ENCODE assay signal across 23 cellular contexts in genomic region chr2:63582873-63583272, GRCh38.
"Had no signal": no experiment of that assay in that cellular context is flagged by ENCODE, and none has a peak within 500 bp of the region (broad histone marks: within the 10 kb centered on the region; RNA-seq: fewer than 3 reads in every experiment).

No MANE protein-coding gene starts in this region.

- ATAC-seq: esophagus mucosa; heart right ventricle; natural killer cell; pancreas; right cardiac atrium; stimulated activated effector memory CD8-positive, alpha-beta T cell treated with anti-CD3 and anti-CD28 coated beads, Interleukin-12 subunit alpha, Interleukin-12 subunit beta, amount 100 ng/mL, for 72 hours; upper lobe of right lung had no signal

- H3K36me3 Mint-ChIP-seq: natural killer cell; neural progenitor cell; stimulated activated effector memory CD8-positive, alpha-beta T cell treated with anti-CD3 and anti-CD28 coated beads, Interleukin-12 subunit alpha, Interleukin-12 subunit beta, amount 100 ng/mL, for 72 hours had no signal

- H3K27me3 Mint-ChIP-seq: progenitor cell of endocrine pancreas; stimulated activated naive CD8-positive, alpha-beta T cell treated with anti-CD3 and anti-CD28 coated beads, Interleukin-15, Interleukin-2, amounts not matched to agents 100 ng/mL and 50 ng/mL, for 24 hours had no signal

- H3K9ac ChIP-seq: neural progenitor cell had no signal

- H3K4me1 ChIP-seq: testis had no signal

- DNase-seq: cortex of kidney; effector memory CD4-positive, alpha-beta T cell; heart right ventricle; hypothalamus; kidney glomerular epithelial cell; natural killer cell; nucleus accumbens; pancreas; right cardiac atrium; stimulated activated CD4-positive, alpha-beta T cell treated with anti-CD3 and anti-CD28 coated beads, Interleukin-2, amount 100 ng/mL, for 48 hours; stimulated activated CD8-positive, alpha-beta memory T cell treated with anti-CD3 and anti-CD28 coated beads, Interleukin-4, amount 100 ng/mL, for 48 hours; testis; upper lobe of right lung had no signal

- H3K27ac ChIP-seq: neural progenitor cell, pancreas, testis, tibial nerve, upper lobe of right lung, vagina had no signal

- H3K9me3 Mint-ChIP-seq: natural killer cell; neural progenitor cell; stimulated activated effector memory CD8-positive, alpha-beta T cell treated with anti-CD3 and anti-CD28 coated beads, Interleukin-12 subunit alpha, Interleukin-12 subunit beta, amount 100 ng/mL, for 72 hours; stimulated activated naive CD8-positive, alpha-beta T cell treated with anti-CD3 and anti-CD28 coated beads, Interleukin-15, Interleukin-2, amounts not matched to agents 100 ng/mL and 50 ng/mL, for 24 hours had no signal

- H3K4me3 ChIP-seq: heart right ventricle, neural progenitor cell, pancreas, smooth muscle cell, testis, tibial nerve, upper lobe of right lung, vagina had no signal

- H3K27me3 ChIP-seq: heart right ventricle, neural progenitor cell, pancreas, testis, tibial nerve, upper lobe of right lung, vagina had no signal

- H3K27ac Mint-ChIP-seq: natural killer cell; neural progenitor cell; progenitor cell of endocrine pancreas; stimulated activated effector memory CD8-positive, alpha-beta T cell treated with anti-CD3 and anti-CD28 coated beads, Interleukin-12 subunit alpha, Interleukin-12 subunit beta, amount 100 ng/mL, for 72 hours; stimulated activated naive CD8-positive, alpha-beta T cell treated with anti-CD3 and anti-CD28 coated beads, Interleukin-15, Interleukin-2, amounts not matched to agents 100 ng/mL and 50 ng/mL, for 24 hours had no signal

- H3K36me3 ChIP-seq: heart right ventricle, neural progenitor cell, pancreas, tibial nerve, upper lobe of right lung, vagina had no signal

- H3K4me2 ChIP-seq: neural progenitor cell, smooth muscle cell had no signal

- FAIRE-seq: endometrium, frontal cortex, pancreas had no signal

- H2AFZ ChIP-seq: neural progenitor cell had no signal

- H3K4me3 Mint-ChIP-seq: natural killer cell; neural progenitor cell; stimulated activated effector memory CD8-positive, alpha-beta T cell treated with anti-CD3 and anti-CD28 coated beads, Interleukin-12 subunit alpha, Interleukin-12 subunit beta, amount 100 ng/mL, for 72 hours; stimulated activated naive CD8-positive, alpha-beta T cell treated with anti-CD3 and anti-CD28 coated beads, Interleukin-15, Interleukin-2, amounts not matched to agents 100 ng/mL and 50 ng/mL, for 24 hours had no signal

- H3K9me3 ChIP-seq: pancreas, testis, tibial nerve, upper lobe of right lung, vagina had no signal
